In the genomic region with DNA sequence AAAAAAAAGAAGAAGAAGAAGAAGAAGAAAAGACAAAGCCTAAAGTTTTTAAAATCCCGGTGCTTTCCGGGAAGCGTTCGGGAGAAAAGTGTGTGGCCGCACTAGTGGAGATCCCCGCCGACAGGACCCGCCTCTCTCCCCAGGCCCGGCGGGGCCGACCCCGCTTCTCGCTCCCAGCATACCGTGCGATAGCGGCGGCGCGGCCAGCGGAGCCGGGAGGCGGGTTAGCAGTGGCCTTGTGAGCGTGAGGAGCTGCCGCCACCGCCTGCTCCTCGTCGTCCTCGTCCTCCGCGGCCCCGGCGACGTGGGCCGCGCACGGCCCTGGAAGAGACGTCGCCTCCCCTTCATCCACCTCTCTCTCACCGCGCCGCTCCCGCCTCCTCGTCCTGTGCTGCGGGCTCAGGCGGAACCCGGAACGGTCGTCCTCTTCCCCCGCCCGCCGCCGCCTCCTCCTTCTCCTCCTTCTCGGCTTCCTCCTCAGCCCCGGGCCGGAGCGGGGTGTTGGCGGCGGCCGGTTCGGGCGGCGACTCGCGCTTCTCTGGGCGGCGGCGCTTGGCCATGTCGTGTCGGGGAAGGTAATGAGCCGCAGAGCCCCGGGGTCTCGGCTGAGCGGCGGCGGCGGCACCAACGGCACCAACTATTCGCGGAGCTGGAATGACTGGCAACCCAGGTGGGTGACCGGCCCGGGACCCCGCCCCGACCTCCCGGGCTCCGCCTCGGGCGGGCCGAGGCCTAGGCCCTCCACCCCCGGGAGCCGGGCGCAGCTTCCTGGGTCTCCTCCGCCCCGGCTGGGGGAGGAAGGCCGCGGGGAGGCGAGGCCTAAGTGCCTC, we compare ENCODE assay signal across 8 cellular contexts.
DNase-seq lines count a peak whose midpoint lies in the region; ATAC-seq and TF ChIP-seq lines count a peak whose summit lies in the region.
"Not testable (repeated sequence)": the region's sequence is repeated elsewhere in the genome, so short reads cannot be mapped to it uniquely, and the experiment has no call there.

No MANE protein-coding gene starts in this region.

- not testable (repeated sequence) for H3K4me1 ChIP-seq in CD4-positive, CD25-positive, alpha-beta regulatory T cell (ENCODE audit: control insufficient read depth, insufficient read depth, low read length, poor library complexity, severe bottlenecking); lower lobe of right lung

- H3K27me3 ChIP-seq in CD4-positive, CD25-positive, alpha-beta regulatory T cell (ENCODE audit: control insufficient read depth, insufficient read depth, low read length); lower lobe of right lung (ENCODE audit: low read depth): not testable (repeated sequence)

- H3K9me3 ChIP-seq in CD4-positive, CD25-positive, alpha-beta regulatory T cell (ENCODE audit: control insufficient read depth in 2 of 2, low read length in 2 of 2); lower lobe of right lung: not testable (repeated sequence)

- intact Hi-C loops in lower lobe of right lung (cut with DNase I) = not testable (repeated sequence)

- H3K9me3 Mint-ChIP-seq in CD4-positive, CD25-positive, alpha-beta regulatory T cell = not testable (repeated sequence)

- H3K36me3 Mint-ChIP-seq in CD4-positive, CD25-positive, alpha-beta regulatory T cell = not testable (repeated sequence)

- peak; percentile 74 to 80 for ATAC-seq in CD4-positive, CD25-positive, alpha-beta regulatory T cell (ENCODE audit: low read depth in 2 of 2)
- peak; percentile 82 for ATAC-seq in GM19452 (IDR thresholded peaks at IDR 0.05; ENCODE audit: unreplicated experiment)
- peak; percentile 48 for ATAC-seq in HG03565 (IDR thresholded peaks at IDR 0.05; ENCODE audit: unreplicated experiment)
- ATAC-seq in lower lobe of right lung = peak; percentile 95 to 96

- H3K27ac ChIP-seq in CD4-positive, CD25-positive, alpha-beta regulatory T cell (ENCODE audit: insufficient read depth, low read length, poor library complexity, severe bottlenecking) = peak overlapping the region; percentile 80
- H3K27ac ChIP-seq in lower lobe of right lung = peak overlapping the region; percentile 90

- not testable (repeated sequence) for H3K27me3 Mint-ChIP-seq in CD4-positive, CD25-positive, alpha-beta regulatory T cell

- not testable (repeated sequence) for H3K4me1 Mint-ChIP-seq in CD4-positive, CD25-positive, alpha-beta regulatory T cell

- H3K4me3 Mint-ChIP-seq in CD4-positive, CD25-positive, alpha-beta regulatory T cell = peak overlapping the region; percentile 93 to 97 (median 94)

- TF ChIP-seq CTCF in lower lobe of right lung (IDR thresholded peaks at IDR 0.05) = not testable (repeated sequence)

- not testable (repeated sequence) for H3K36me3 ChIP-seq in CD4-positive, CD25-positive, alpha-beta regulatory T cell (ENCODE audit: control insufficient read depth, insufficient read depth, low read length); lower lobe of right lung

- H3K27ac Mint-ChIP-seq in CD4-positive, CD25-positive, alpha-beta regulatory T cell = peak overlapping the region; percentile 75 to 93 (median 91)

- H3K4me3 ChIP-seq in CD4-positive, CD25-positive, alpha-beta regulatory T cell (ENCODE audit: low read depth, low read length) = peak overlapping the region; percentile 65
- H3K4me3 ChIP-seq in lower lobe of right lung = peak overlapping the region; percentile 72

- peak; percentile 68 to 76 (median 69) for DNase-seq in CD4-positive, CD25-positive, alpha-beta regulatory T cell
- DNase-seq in NOMO-1 (lab: John Stamatoyannopoulos, UW; ENCODE audit: unreplicated experiment in 2 of 2) (peak; percentile 45 to 64), lower lobe of right lung (peak; percentile 89)
- peak; percentile 48 to 66 (median 65) for DNase-seq in activated CD8-positive, alpha-beta memory T cell treated with anti-CD3 and anti-CD28 coated beads for 48 hours (ENCODE audit: low read depth in 2 of 3, low spot score in 2 of 3)
- DNase-seq in effector CD8-positive, alpha-beta T cell (lab: John Stamatoyannopoulos, UW) = peak; percentile 54
- peak; percentile 70 for DNase-seq in stimulated activated CD4-positive, alpha-beta T cell treated with anti-CD3 and anti-CD28 coated beads, Interleukin-4, amount 100 ng/mL, for 24 hours

Comparison
In these comparisons a context has a peak if more than half of its experiments do, and no peak if none do; other contexts are left out.
1. Peak in every context shown above with its lines: DNase-seq, ATAC-seq, H3K4me3 ChIP-seq and H3K27ac ChIP-seq.